26 cellular contexts compared by ENCODE assay signal in genomic region chr3:178103140-178103539, GRCh38.
"Had no signal": no experiment of that assay in that cellular context is flagged by ENCODE, and none has a peak within 500 bp of the region (broad histone marks: within the 10 kb centered on the region; RNA-seq: fewer than 3 reads in every experiment).

No MANE protein-coding gene starts in this region.

- H3K9me3 Mint-ChIP-seq: activated naive CD4-positive, alpha-beta T cell treated with anti-CD3 and anti-CD28 coated beads, Interleukin-2, amount 50 U/mL, for 24 hours; activated naive CD8-positive, alpha-beta T cell treated with anti-CD3 and anti-CD28 coated beads, Interleukin-2, amount 50 U/mL, for 24 hours; activated T-helper 17 cell treated with anti-CD3 and anti-CD28 coated beads, Interleukin-2, amount 50 U/mL, for 72 hours; central memory CD8-positive, alpha-beta T cell; effector memory CD8-positive, alpha-beta T cell; natural killer cell; stimulated activated memory B cell treated with anti-CD40 and anti-IgM and Interleukin-4, amounts not matched to agents 10 μg/mL and 1 μg/mL and 100 μg/mL, for 72 hours; T-helper 1 cell treated with Interleukin-12 subunit alpha and Interleukin-12 subunit beta and Interleukin-4 antibody, amounts not matched to agents 30 μg/mL and 1 μg/mL, for 36 hours had no signal

- H3K4me3 Mint-ChIP-seq: activated naive CD4-positive, alpha-beta T cell treated with anti-CD3 and anti-CD28 coated beads, Interleukin-2, amount 50 U/mL, for 24 hours; activated naive CD8-positive, alpha-beta T cell treated with anti-CD3 and anti-CD28 coated beads, Interleukin-2, amount 50 U/mL, for 24 hours; activated T-helper 17 cell treated with anti-CD3 and anti-CD28 coated beads, Interleukin-2, amount 50 U/mL, for 72 hours; central memory CD8-positive, alpha-beta T cell; effector memory CD8-positive, alpha-beta T cell; natural killer cell; stimulated activated memory B cell treated with anti-CD40 and anti-IgM and Interleukin-4, amounts not matched to agents 10 μg/mL and 1 μg/mL and 100 μg/mL, for 72 hours; T-helper 1 cell treated with Interleukin-12 subunit alpha and Interleukin-12 subunit beta and Interleukin-4 antibody, amounts not matched to agents 30 μg/mL and 1 μg/mL, for 36 hours had no signal

- H3K4me1 Mint-ChIP-seq: activated naive CD4-positive, alpha-beta T cell treated with anti-CD3 and anti-CD28 coated beads, Interleukin-2, amount 50 U/mL, for 24 hours; activated naive CD8-positive, alpha-beta T cell treated with anti-CD3 and anti-CD28 coated beads, Interleukin-2, amount 50 U/mL, for 24 hours; activated T-helper 17 cell treated with anti-CD3 and anti-CD28 coated beads, Interleukin-2, amount 50 U/mL, for 72 hours; central memory CD8-positive, alpha-beta T cell; natural killer cell; stimulated activated memory B cell treated with anti-CD40 and anti-IgM and Interleukin-4, amounts not matched to agents 10 μg/mL and 1 μg/mL and 100 μg/mL, for 72 hours had no signal

- H3K36me3 Mint-ChIP-seq: activated naive CD4-positive, alpha-beta T cell treated with anti-CD3 and anti-CD28 coated beads, Interleukin-2, amount 50 U/mL, for 24 hours; natural killer cell; stimulated activated memory B cell treated with anti-CD40 and anti-IgM and Interleukin-4, amounts not matched to agents 10 μg/mL and 1 μg/mL and 100 μg/mL, for 72 hours had no signal

- DNase-seq: activated CD4-positive, alpha-beta T cell treated with anti-CD3 and anti-CD28 coated beads for 4 hours; activated CD4-positive, alpha-beta T cell treated with anti-CD3 and anti-CD28 coated beads, Interleukin-2, amount 50 U/mL, for 48 hours; activated CD8-positive, alpha-beta memory T cell treated with anti-CD3 and anti-CD28 coated beads for 24 hours; activated naive CD8-positive, alpha-beta T cell treated with anti-CD3 and anti-CD28 coated beads, Interleukin-2, amount 50 U/mL, for 24 hours; activated T-cell treated with anti-CD3 and anti-CD28 coated beads, Interleukin-2, amount 50 U/mL, for 1 hour; dorsolateral prefrontal cortex; effector memory CD8-positive, alpha-beta T cell; erythroblast; head of caudate nucleus; hippocampal formation; kidney; natural killer cell; retina; small intestine; stimulated activated CD4-positive, alpha-beta T cell treated with anti-CD3 and anti-CD28 coated beads, Interleukin-1b, Interleukin-23, amount 100 ng/mL, for 48 hours; stimulated activated CD4-positive, alpha-beta T cell treated with anti-CD3 and anti-CD28 coated beads, Interleukin-4, amount 100 ng/mL, for 4 hours; stimulated activated CD8-positive, alpha-beta memory T cell treated with anti-CD3 and anti-CD28 coated beads, Interleukin-4, amount 100 ng/mL, for 48 hours; stomach; SW 1271; T-helper 9 cell; upper lobe of left lung had no signal

- H3K27ac Mint-ChIP-seq: activated naive CD4-positive, alpha-beta T cell treated with anti-CD3 and anti-CD28 coated beads, Interleukin-2, amount 50 U/mL, for 24 hours; activated naive CD8-positive, alpha-beta T cell treated with anti-CD3 and anti-CD28 coated beads, Interleukin-2, amount 50 U/mL, for 24 hours; activated T-helper 17 cell treated with anti-CD3 and anti-CD28 coated beads, Interleukin-2, amount 50 U/mL, for 72 hours; effector memory CD8-positive, alpha-beta T cell; natural killer cell; stimulated activated memory B cell treated with anti-CD40 and anti-IgM and Interleukin-4, amounts not matched to agents 10 μg/mL and 1 μg/mL and 100 μg/mL, for 72 hours; T-helper 1 cell treated with Interleukin-12 subunit alpha and Interleukin-12 subunit beta and Interleukin-4 antibody, amounts not matched to agents 30 μg/mL and 1 μg/mL, for 36 hours had no signal

- H3K27me3 Mint-ChIP-seq: activated naive CD4-positive, alpha-beta T cell treated with anti-CD3 and anti-CD28 coated beads, Interleukin-2, amount 50 U/mL, for 24 hours; activated naive CD8-positive, alpha-beta T cell treated with anti-CD3 and anti-CD28 coated beads, Interleukin-2, amount 50 U/mL, for 24 hours had no signal
